16 cellular contexts compared by ENCODE assay signal in the genomic region with DNA sequence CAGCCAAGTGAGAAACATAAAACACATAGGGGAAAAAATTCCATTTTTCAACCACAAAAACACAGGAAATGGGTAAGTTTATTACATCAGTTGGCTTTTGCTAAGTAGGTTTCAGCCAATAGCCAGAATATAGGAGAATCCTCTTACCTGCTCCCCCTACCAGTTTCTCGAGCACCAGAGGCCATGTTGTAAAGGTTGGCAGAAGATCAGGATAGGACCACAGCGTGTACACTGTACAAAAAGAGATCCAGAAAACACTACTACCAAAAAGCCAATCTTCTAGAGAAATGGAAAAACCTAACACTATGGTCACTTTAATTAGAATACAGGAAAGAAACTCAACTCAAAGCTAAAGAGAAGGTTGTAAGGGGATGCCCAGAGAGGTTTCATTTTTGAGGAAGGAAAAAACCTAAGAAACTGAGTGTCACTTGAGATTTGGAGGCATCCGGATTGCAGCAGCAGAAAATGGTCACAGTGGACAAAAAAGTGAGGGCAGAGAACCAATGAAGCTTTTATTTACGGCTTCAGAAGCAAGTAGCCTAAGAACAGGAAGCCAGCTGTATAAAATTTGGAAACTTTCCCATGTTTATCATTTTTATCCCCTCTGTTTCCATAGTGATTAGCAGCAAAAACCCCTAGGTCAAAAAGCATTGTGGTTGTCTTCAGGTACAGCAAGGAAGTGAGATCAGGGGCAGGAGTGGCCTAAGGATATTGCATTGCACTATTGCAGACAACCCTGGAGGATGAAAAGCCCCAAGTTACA. TPM values are rescaled to one million over a fixed set of nuclear protein-coding genes. Genes with fewer than 3 reads are reported as not detected.
DNase-seq lines count a peak whose midpoint lies in the region; ATAC-seq lines count a peak whose summit lies in the region.
"Had no signal": no experiment of that assay in that cellular context is flagged by ENCODE, and none has a peak within 500 bp of the region (broad histone marks: within the 10 kb centered on the region; RNA-seq: fewer than 3 reads in every experiment).

No MANE protein-coding gene starts in this region.

- no peaks in the 10 kb centered on the region for H3K27me3 Mint-ChIP-seq in activated T-cell treated with anti-CD3 and anti-CD28 coated beads, Interleukin-2, amount 50 U/mL, for 4 hours (ENCODE audit: low read depth)
- H3K27me3 Mint-ChIP-seq in activated T-helper 17 cell treated with anti-CD3 and anti-CD28 coated beads, Interleukin-2, amount 50 U/mL, for 72 hours, result no peaks in the 10 kb centered on the region

- DNase-seq in activated T-cell treated with anti-CD3 and anti-CD28 coated beads, Interleukin-2, amount 50 U/mL, for 4 hours, result no peak
- DNase-seq in activated T-cell treated with anti-CD3 and anti-CD28 coated beads, Interleukin-2, amount 50 U/mL, for 48 hours, result no peak
- no peak for DNase-seq in stimulated activated effector memory CD8-positive, alpha-beta T cell treated with anti-CD3 and anti-CD28 coated beads, Interleukin-12 subunit alpha, Interleukin-12 subunit beta, amount 100 ng/mL, for 72 hours (ENCODE audit: low spot score in 2 of 2)
- DNase-seq in A172 (ENCODE audit: low spot score) (no peak), anterior cingulate cortex (lab: John Stamatoyannopoulos, UW) (no peak)
- DNase-seq: EL; midbrain; NCI-H1436 treated with DMSO at 0.1 percent for 48 hours; NCI-H526 treated with DMSO at 0.1 percent for 48 hours; SHP77; stimulated activated naive CD4-positive, alpha-beta T cell treated with Interleukin-2 at 50 U/mL for 16 hours had no signal

- peaks cover 31% of the 10 kb centered on the region for H3K4me1 Mint-ChIP-seq in activated T-cell treated with anti-CD3 and anti-CD28 coated beads, Interleukin-2, amount 50 U/mL, for 4 hours (ENCODE audit: low read depth)
- peaks cover 37% of the 10 kb centered on the region for H3K4me1 Mint-ChIP-seq in activated T-helper 17 cell treated with anti-CD3 and anti-CD28 coated beads, Interleukin-2, amount 50 U/mL, for 72 hours
- H3K4me1 Mint-ChIP-seq in stimulated activated effector memory CD8-positive, alpha-beta T cell treated with anti-CD3 and anti-CD28 coated beads, Interleukin-12 subunit alpha, Interleukin-12 subunit beta, amount 100 ng/mL, for 72 hours, result peaks cover 37% of the 10 kb centered on the region

- no peaks in the 10 kb centered on the region for H3K9me3 Mint-ChIP-seq in activated T-cell treated with anti-CD3 and anti-CD28 coated beads, Interleukin-2, amount 50 U/mL, for 4 hours
- no peaks in the 10 kb centered on the region for H3K9me3 Mint-ChIP-seq in activated T-helper 17 cell treated with anti-CD3 and anti-CD28 coated beads, Interleukin-2, amount 50 U/mL, for 72 hours
- H3K9me3 Mint-ChIP-seq in stimulated activated effector memory CD8-positive, alpha-beta T cell treated with anti-CD3 and anti-CD28 coated beads, Interleukin-12 subunit alpha, Interleukin-12 subunit beta, amount 100 ng/mL, for 72 hours, result no peaks in the 10 kb centered on the region
- H3K9me3 Mint-ChIP-seq: GM23338 had no signal

- ATAC-seq in activated T-cell treated with anti-CD3 and anti-CD28 coated beads, Interleukin-2, amount 50 U/mL, for 4 hours, result peak in 1 of 2 donors; percentile 6
- ATAC-seq in GM21825 (IDR thresholded peaks at IDR 0.05; ENCODE audit: unreplicated experiment) (peak; percentile 37), GM21390 (IDR thresholded peaks at IDR 0.05; ENCODE audit: unreplicated experiment) (no peak)
- ATAC-seq in activated T-helper 17 cell treated with anti-CD3 and anti-CD28 coated beads, Interleukin-2, amount 50 U/mL, for 72 hours (replicated peaks), result peak; percentile 54
- peak; percentile 20 for ATAC-seq in stimulated activated effector memory CD8-positive, alpha-beta T cell treated with anti-CD3 and anti-CD28 coated beads, Interleukin-12 subunit alpha, Interleukin-12 subunit beta, amount 100 ng/mL, for 72 hours
- ATAC-seq: GM23338, HepG2 had no signal

- H3K4me3 Mint-ChIP-seq in activated T-cell treated with anti-CD3 and anti-CD28 coated beads, Interleukin-2, amount 50 U/mL, for 4 hours, result peak overlapping the region; percentile 12
- H3K4me3 Mint-ChIP-seq in activated T-helper 17 cell treated with anti-CD3 and anti-CD28 coated beads, Interleukin-2, amount 50 U/mL, for 72 hours, result peak overlapping the region; percentile 97
- H3K4me3 Mint-ChIP-seq in stimulated activated effector memory CD8-positive, alpha-beta T cell treated with anti-CD3 and anti-CD28 coated beads, Interleukin-12 subunit alpha, Interleukin-12 subunit beta, amount 100 ng/mL, for 72 hours, result peak overlapping the region; percentile 44
- H3K4me3 Mint-ChIP-seq: GM23338 had no signal

- H3K36me3 Mint-ChIP-seq in activated T-cell treated with anti-CD3 and anti-CD28 coated beads, Interleukin-2, amount 50 U/mL, for 4 hours (ENCODE audit: insufficient read depth), result peaks cover 34% of the 10 kb centered on the region
- H3K36me3 Mint-ChIP-seq in activated T-helper 17 cell treated with anti-CD3 and anti-CD28 coated beads, Interleukin-2, amount 50 U/mL, for 72 hours (ENCODE audit: low read depth), result peaks cover 78% of the 10 kb centered on the region
- peaks cover 75% of the 10 kb centered on the region for H3K36me3 Mint-ChIP-seq in stimulated activated effector memory CD8-positive, alpha-beta T cell treated with anti-CD3 and anti-CD28 coated beads, Interleukin-12 subunit alpha, Interleukin-12 subunit beta, amount 100 ng/mL, for 72 hours

- H3K27ac Mint-ChIP-seq in activated T-helper 17 cell treated with anti-CD3 and anti-CD28 coated beads, Interleukin-2, amount 50 U/mL, for 72 hours, result peak overlapping the region; percentile 95
- peak overlapping the region; percentile 87 for H3K27ac Mint-ChIP-seq in stimulated activated effector memory CD8-positive, alpha-beta T cell treated with anti-CD3 and anti-CD28 coated beads, Interleukin-12 subunit alpha, Interleukin-12 subunit beta, amount 100 ng/mL, for 72 hours
- H3K27ac Mint-ChIP-seq: GM23338 had no signal

RNA-seq across cellular contexts. Expression of a gene that starts 2.9 kb away (rescaled TPM):
- 10 to 100 TPM; 40.8 to 49.0 (median 41.4) TPM for total RNA-seq in activated T-cell treated with anti-CD3 and anti-CD28 coated beads, Interleukin-2, amount 50 U/mL, for 4 hours
- total RNA-seq in activated T-helper 17 cell treated with anti-CD3 and anti-CD28 coated beads, Interleukin-2, amount 50 U/mL, for 72 hours, result 10 to 100 TPM; 63.4 to 64.9 TPM
- 53.6 and 54.7 TPM in 2 replicates for total RNA-seq in A172 (2014; rRNA removed; shearing (Covaris generic))

RNA-seq across cellular contexts. Expression of a gene that starts 25.9 kb away (rescaled TPM):
- total RNA-seq in activated T-cell treated with anti-CD3 and anti-CD28 coated beads, Interleukin-2, amount 50 U/mL, for 4 hours, result 1 to 10 TPM; 5.3 to 7.7 (median 7.7) TPM
- 10 to 100 TPM in 1 of 2 donors, 1 to 10 TPM in 1; 9.3 to 12.3 TPM for total RNA-seq in activated T-helper 17 cell treated with anti-CD3 and anti-CD28 coated beads, Interleukin-2, amount 50 U/mL, for 72 hours
- 26.8 and 32.8 TPM in 2 replicates for total RNA-seq in A172 (2014; rRNA removed; shearing (Covaris generic))

Comparison
In these comparisons a context has a peak if more than half of its experiments do, and no peak if none do; other contexts are left out.
1. H3K4me3 Mint-ChIP-seq: peak in every context shown above with its lines; median percentile 97 in activated T-helper 17 cell treated with anti-CD3 and anti-CD28 coated beads, Interleukin-2, amount 50 U/mL, for 72 hours; 44 in stimulated activated effector memory CD8-positive, alpha-beta T cell treated with anti-CD3 and anti-CD28 coated beads, Interleukin-12 subunit alpha, Interleukin-12 subunit beta, amount 100 ng/mL, for 72 hours; 12 in activated T-cell treated with anti-CD3 and anti-CD28 coated beads, Interleukin-2, amount 50 U/mL, for 4 hours.